In genomic region chr1:5473268-5473667, GRCh38 we compare ENCODE assay signal across 34 cellular contexts.
"Had no signal": no experiment of that assay in that cellular context is flagged by ENCODE, and none has a peak within 500 bp of the region (broad histone marks: within the 10 kb centered on the region; RNA-seq: fewer than 3 reads in every experiment).

No MANE protein-coding gene starts in this region.

- H3K4me1 ChIP-seq: adrenal gland, ascending aorta, breast epithelium had no signal

- H3K27ac ChIP-seq: adrenal gland, ascending aorta, brain microvascular endothelial cell, breast epithelium, cardiac muscle cell had no signal

- H3K9me3 ChIP-seq: adrenal gland, ascending aorta, body of pancreas, breast epithelium had no signal

- H3K36me3 ChIP-seq: adrenal gland, ascending aorta, brain microvascular endothelial cell, breast epithelium, cardiac muscle cell had no signal

- DNase-seq: activated effector memory CD4-positive, alpha-beta T cell treated with anti-CD3 and anti-CD28 coated beads, Interleukin-2, amount 50 U/mL, for 16 hours; activated effector memory CD4-positive, alpha-beta T cell treated with Interleukin-2 at 50 U/mL for 16 hours; activated gamma-delta T cell; activated gamma-delta T cell treated with Interleukin-2 at 50 U/mL for 16 hours; activated naive CD4-positive, alpha-beta T cell; activated naive CD4-positive, alpha-beta T cell treated with anti-CD3 and anti-CD28 coated beads for 36 hours; activated naive CD4-positive, alpha-beta T cell treated with anti-CD3 and anti-CD28 coated beads, Interleukin-2, amount 10 ng/mL, durations not matched to agents 7 days and 5 days; activated naive CD4-positive, alpha-beta T cell treated with anti-CD3 and anti-CD28 coated beads, Interleukin-2, amount 50 U/mL, for 16 hours; activated naive CD4-positive, alpha-beta T cell treated with Interleukin-2 at 50 U/mL for 16 hours; activated naive CD8-positive, alpha-beta T cell treated with anti-CD3 and anti-CD28 coated beads for 36 hours; activated naive CD8-positive, alpha-beta T cell treated with anti-CD3 and anti-CD28 coated beads, Interleukin-2, amount 10 ng/mL, durations not matched to agents 7 days and 5 days; activated naive CD8-positive, alpha-beta T cell treated with anti-CD3 and anti-CD28 coated beads, Interleukin-2, amount 50 U/mL, for 24 hours; activated T-cell treated with anti-CD3 and anti-CD28 coated beads, Interleukin-2, amount 50 U/mL, for 1 hour; activated T-cell treated with anti-CD3 and anti-CD28 coated beads, Interleukin-2, amount 50 U/mL, for 24 hours; activated T-cell treated with anti-CD3 and anti-CD28 coated beads, Interleukin-2, amount 50 U/mL, for 4 hours; activated T-cell treated with anti-CD3 and anti-CD28 coated beads, Interleukin-2, amount 50 U/mL, for 48 hours; activated T-cell treated with anti-CD3 and anti-CD28 coated beads, Interleukin-2, amount 50 U/mL, for 72 hours; adrenal gland; amniotic stem cell; amygdala; anterior cingulate cortex; aorta; body of pancreas; brain microvascular endothelial cell; caudate nucleus; central memory CD4-positive, alpha-beta T cell; cerebellar nuclear complex had no signal

- H3K27me3 ChIP-seq: adrenal gland, ascending aorta, body of pancreas, brain microvascular endothelial cell, breast epithelium, cardiac muscle cell had no signal

- H3K4me3 ChIP-seq: adrenal gland, ascending aorta, body of pancreas, breast epithelium, cardiac muscle cell had no signal

- ATAC-seq: activated naive CD4-positive, alpha-beta T cell treated with anti-CD3 and anti-CD28 coated beads, Interleukin-2, amount 50 U/mL, for 72 hours; activated naive CD8-positive, alpha-beta T cell treated with anti-CD3 and anti-CD28 coated beads, Interleukin-2, amount 50 U/mL, for 24 hours; activated T-cell treated with anti-CD3 and anti-CD28 coated beads, Interleukin-2, amount 50 U/mL, for 4 hours; activated T-cell treated with anti-CD3 and anti-CD28 coated beads, Interleukin-2, amount 50 U/mL, for 72 hours; activated T-helper 17 cell treated with anti-CD3 and anti-CD28 coated beads, Interleukin-2, amount 50 U/mL, for 72 hours; body of pancreas had no signal

- FAIRE-seq: astrocyte, bronchial epithelial cell had no signal
